ENCODE assay signal across 11 cellular contexts in the genomic region with DNA sequence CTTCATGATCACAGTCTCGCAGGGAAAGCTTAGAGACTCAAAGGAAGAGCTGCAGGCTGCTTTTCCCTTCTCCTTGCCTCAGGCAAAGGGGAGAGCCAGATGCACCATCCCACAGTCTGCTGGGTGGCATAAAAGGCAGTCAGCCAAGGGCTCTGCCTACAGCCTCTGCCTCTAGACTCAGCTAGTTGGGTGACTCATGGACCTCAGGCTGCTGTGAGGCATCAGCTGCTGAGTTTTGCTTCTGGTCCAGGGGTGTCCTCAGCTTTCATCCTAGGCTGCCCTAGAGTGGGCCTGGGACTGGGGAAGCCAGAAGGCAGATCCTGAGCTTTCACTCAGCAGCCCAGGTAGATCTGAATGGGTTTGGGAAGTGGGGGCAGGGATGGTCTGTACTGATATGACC. TPM values are rescaled to one million over a fixed set of nuclear protein-coding genes. Genes with fewer than 3 reads are reported as not detected.
A peak's percentile ranks its signal among the peaks of the same experiment; 100 is the strongest.
DNase-seq lines count a peak whose midpoint lies in the region; ATAC-seq, FAIRE-seq and TF ChIP-seq lines count a peak whose summit lies in the region.
"Had no signal": no experiment of that assay in that cellular context is flagged by ENCODE, and none has a peak within 500 bp of the region (broad histone marks: within the 10 kb centered on the region; RNA-seq: fewer than 3 reads in every experiment).

No MANE protein-coding gene starts in this region.

- no peaks in the 10 kb centered on the region for H3K79me2 ChIP-seq in astrocyte (ENCODE audit: insufficient read depth, low read length)
- no peaks in the 10 kb centered on the region for H3K79me2 ChIP-seq in HepG2 (ENCODE audit: insufficient read depth, low read length)
- no peaks in the 10 kb centered on the region for H3K79me2 ChIP-seq in neural progenitor cell (ENCODE audit: low read depth)

- peak; percentile 26; the same call in 1 of the 3 replicates for ATAC-seq in HepG2
- no peak for ATAC-seq in GM21737 (IDR thresholded peaks at IDR 0.05; ENCODE audit: unreplicated experiment)
- ATAC-seq: naive thymus-derived CD8-positive, alpha-beta T cell had no signal

- H3F3A ChIP-seq in neural progenitor cell (ENCODE audit: low read depth): no peaks in the 10 kb centered on the region

- H2AFZ ChIP-seq in astrocyte (ENCODE audit: low read depth, low read length): no peak overlapping the region
- no peak overlapping the region for H2AFZ ChIP-seq in HepG2 (ENCODE audit: low read length)
- no peak overlapping the region for H2AFZ ChIP-seq in neural progenitor cell (replicated peaks)

- no peak for TF ChIP-seq POLR2A in HepG2 (IDR thresholded peaks at IDR 0.05; ENCODE audit: insufficient read depth in 1 of 2, low read depth in 2 of 2, low read length in 2 of 2)
- TF ChIP-seq POLR2A in prostate gland (IDR thresholded peaks at IDR 0.05): no peak

- H3K9me3 Mint-ChIP-seq in astrocyte (ENCODE audit: unreplicated experiment): peaks cover 2% of the 10 kb centered on the region
- no peaks in the 10 kb centered on the region for H3K9me3 Mint-ChIP-seq in neural progenitor cell
- H3K9me3 Mint-ChIP-seq: naive thymus-derived CD8-positive, alpha-beta T cell had no signal

- TF ChIP-seq EP300 in HepG2 (IDR thresholded peaks at IDR 0.05; ENCODE audit: low read depth in 2 of 2, low read length in 2 of 2): no peak
- TF ChIP-seq EP300 in HepG2 (CRISPR knock-in tag; IDR thresholded peaks at IDR 0.05; ENCODE audit: borderline replicate concordance): no peak

- H3K36me3 ChIP-seq in astrocyte (ENCODE audit: insufficient read depth, low read length): no peaks in the 10 kb centered on the region
- no peaks in the 10 kb centered on the region for H3K36me3 ChIP-seq in HepG2 (replicated peaks in 1 of 2; ENCODE audit: control insufficient read depth in 1 of 2, insufficient read depth in 2 of 2, low read length in 2 of 2)
- no peaks in the 10 kb centered on the region for H3K36me3 ChIP-seq in neural progenitor cell
- no peaks in the 10 kb centered on the region for H3K36me3 ChIP-seq in prostate gland

- in situ Hi-C loops in HepG2 (cut with HindIII; ENCODE audit: extremely low pct_ligation_motif_present, low pct_unique_long_range_greater_than_20kb): no loop called here

- H3K27ac ChIP-seq in astrocyte (ENCODE audit: low read depth, low read length) (no peak overlapping the region), HepG2 (ENCODE audit: extremely low read length, insufficient read depth, low read length) (no peak overlapping the region), neural progenitor cell (no peak overlapping the region), prostate gland (no peak overlapping the region)

- CTCF ChIA-PET in HepG2 (lab: Yijun Ruan, JAX; ENCODE audit: low intra/inter-chr PET ratio, low total read pairs): no interaction called here

- 0% methylated on average over 1 of the region's 1 CpG for WGBS in HepG2 (ENCODE audit: low lambda C conversion rate)
- 38% methylated on average over 1 of the region's 1 CpG for WGBS in prostate gland

- H3K27me3 Mint-ChIP-seq in astrocyte (ENCODE audit: low read depth, unreplicated experiment): peaks cover 17% of the 10 kb centered on the region
- peaks cover 14% of the 10 kb centered on the region for H3K27me3 Mint-ChIP-seq in neural progenitor cell (ENCODE audit: insufficient read depth, low read depth)
- H3K27me3 Mint-ChIP-seq: naive thymus-derived CD8-positive, alpha-beta T cell had no signal

- BruUV-seq in HepG2 (replicated peaks; lab: Mats Ljungman, UMichigan): no TSS peak

- H3K4me1 ChIP-seq in astrocyte (ENCODE audit: insufficient read depth, low read length) (no peaks in the 10 kb centered on the region), HepG2 (ENCODE audit: insufficient read depth, low read length) (peaks cover 10% of the 10 kb centered on the region; the same call in 1 of the 2 replicates), neural progenitor cell (no peaks in the 10 kb centered on the region), prostate gland (replicated peaks) (no peaks in the 10 kb centered on the region)

- H3K4me1 Mint-ChIP-seq in astrocyte (ENCODE audit: low read depth, unreplicated experiment) (peaks cover 17% of the 10 kb centered on the region), neural progenitor cell (peaks cover 19% of the 10 kb centered on the region)

- H4K20me1 ChIP-seq in astrocyte (ENCODE audit: insufficient read depth, low read length) (no peaks in the 10 kb centered on the region), HepG2 (ENCODE audit: insufficient read depth, low read length) (0 out of 2 replicates have a peak, but pooled peaks cover 4% of the 10 kb centered on the region), neural progenitor cell (ENCODE audit: low read depth) (no peaks in the 10 kb centered on the region)

- DNase-seq in AG10803 (ENCODE audit: low read depth) (peak; percentile 55), HFF-Myc (ENCODE audit: extremely low read depth, low read depth) (peak; percentile 21), astrocyte (ENCODE audit: low read depth) (peak; percentile 48), HepG2 (ENCODE audit: low spot score) (no peak), neural progenitor cell (ENCODE audit: low spot score) (no peak), prostate gland (ENCODE audit: low spot score) (no peak)
- no peak for DNase-seq in activated CD4-positive, alpha-beta T cell treated with anti-CD3 and anti-CD28 coated beads for 48 hours
- DNase-seq: activated CD4-positive, alpha-beta T cell treated with anti-CD3 and anti-CD28 coated beads, Interleukin-2, amount 50 U/mL, for 1 hour; naive thymus-derived CD8-positive, alpha-beta T cell; NCI-H1417 treated with DMSO at 0.1 percent for 48 hours had no signal

- H3K9me3 ChIP-seq in astrocyte (ENCODE audit: insufficient read depth, low read depth, low read length): no peaks in the 10 kb centered on the region
- H3K9me3 ChIP-seq in HepG2 (ENCODE audit: low read length): no peaks in the 10 kb centered on the region
- H3K9me3 ChIP-seq in neural progenitor cell (ENCODE audit: low read depth): no peaks in the 10 kb centered on the region
- H3K9me3 ChIP-seq in prostate gland: no peaks in the 10 kb centered on the region

- POLR2A ChIA-PET in HepG2 (lab: Yijun Ruan, JAX): no interaction called here

- no peak overlapping the region for H3K4me2 ChIP-seq in astrocyte (ENCODE audit: low read length)
- no peak overlapping the region for H3K4me2 ChIP-seq in HepG2 (ENCODE audit: low read depth, low read length)
- H3K4me2 ChIP-seq in neural progenitor cell: no peak overlapping the region

- no peak overlapping the region for H3K27ac Mint-ChIP-seq in astrocyte (ENCODE audit: unreplicated experiment)
- H3K27ac Mint-ChIP-seq in neural progenitor cell: no peak overlapping the region
- H3K27ac Mint-ChIP-seq: naive thymus-derived CD8-positive, alpha-beta T cell had no signal

- FAIRE-seq in astrocyte (lab: Jason Lieb, UNC) (no peak), HepG2 (lab: Jason Lieb, UNC) (no peak)

- H3K4me3 ChIP-seq in AG10803 (ENCODE audit: low read length) (no peak overlapping the region), HFF-Myc (replicated peaks; ENCODE audit: low read depth, low read length) (no peak overlapping the region), astrocyte (ENCODE audit: insufficient read depth, low read depth, low read length) (no peak overlapping the region), HepG2 (replicated peaks in 1 of 3; ENCODE audit: insufficient read depth in 1 of 3, low read depth in 2 of 3, low read length in 3 of 3) (no peak overlapping the region), neural progenitor cell (no peak overlapping the region), prostate gland (no peak overlapping the region)

- H3K4me3 Mint-ChIP-seq in astrocyte (ENCODE audit: unreplicated experiment) (no peak overlapping the region), neural progenitor cell (no peak overlapping the region)
- H3K4me3 Mint-ChIP-seq: naive thymus-derived CD8-positive, alpha-beta T cell had no signal

- intact Hi-C loops in HepG2 (cut with micrococcal nuclease; ENCODE audit: unreplicated experiment): no loop called here
- intact Hi-C loops in prostate gland (cut with DNase I): no loop called here

- H3K27me3 ChIP-seq in astrocyte (ENCODE audit: insufficient read depth, low read length) (peaks cover 27% of the 10 kb centered on the region), HepG2 (ENCODE audit: control insufficient read depth in 1 of 2, insufficient read depth in 2 of 2, low read length in 2 of 2) (peaks cover 11 to 55% of the 10 kb centered on the region in 2 experiments), neural progenitor cell (no peaks in the 10 kb centered on the region), prostate gland (replicated peaks; ENCODE audit: insufficient read depth) (no peaks in the 10 kb centered on the region)

- no peak for TF ChIP-seq CTCF in AG10803 (conservative IDR thresholded peaks at IDR 0.05; ENCODE audit: low read length)
- TF ChIP-seq CTCF in HFF-Myc (IDR thresholded peaks at IDR 0.05; ENCODE audit: low read depth, low read length, missing control alignments): no peak
- no peak for TF ChIP-seq CTCF in astrocyte (IDR thresholded peaks at IDR 0.05; ENCODE audit: insufficient read depth, low read depth, low read length)
- TF ChIP-seq CTCF in HepG2 (CRISPR knock-in tag; IDR thresholded peaks at IDR 0.05): no peak
- no peak for TF ChIP-seq CTCF in neural progenitor cell (IDR thresholded peaks at IDR 0.05)
- TF ChIP-seq CTCF in prostate gland (IDR thresholded peaks at IDR 0.05): no peak

- no peak overlapping the region for H3K9ac ChIP-seq in astrocyte (ENCODE audit: low read length)
- no peak overlapping the region for H3K9ac ChIP-seq in HepG2 (ENCODE audit: insufficient read depth, low read depth, low read length)
- H3K9ac ChIP-seq in neural progenitor cell: no peak overlapping the region

- H3K36me3 Mint-ChIP-seq in astrocyte (ENCODE audit: low read depth, unreplicated experiment) (no peaks in the 10 kb centered on the region), neural progenitor cell (no peaks in the 10 kb centered on the region)

- TF ChIP-seq RAD21 in HepG2 (CRISPR knock-in tag; IDR thresholded peaks at IDR 0.05): no peak

RNA-seq across cellular contexts. Expression of gene GOLGA7B, which starts 11.7 kb away (rescaled TPM):
- 0.16 TPM in 1 of 2 replicates, not detected in the other for total RNA-seq in astrocyte
- total RNA-seq in HepG2 (2016; rRNA removed; fragmentation: Illumina TruSeq; extraction: Trizol): not detected in 2 replicates
- total RNA-seq in HepG2 (2016; cell fraction: cytosol; rRNA removed; fragmentation: Illumina TruSeq; extraction: Trizol; ENCODE audit: low read depth): not detected in 2 replicates
- not detected in 2 replicates for total RNA-seq in HepG2 (2016; cell fraction: insoluble cytoplasmic fraction; rRNA removed; fragmentation: Illumina TruSeq; extraction: Trizol)
- total RNA-seq in HepG2 (2016; cell fraction: membrane; rRNA removed; fragmentation: Illumina TruSeq; extraction: Trizol): not detected in 2 replicates
- not detected in 2 replicates for total RNA-seq in HepG2 (2016; cell fraction: nucleus; rRNA removed; fragmentation: Illumina TruSeq; extraction: Trizol)
- polyA plus RNA-seq in HepG2 (2011; rRNA removed): not detected in 2 replicates
- polyA plus RNA-seq in HepG2 (2011; cell fraction: cytosol; rRNA removed): 0.01 TPM in 2 replicates
- 0.05 and 0.07 TPM in 2 replicates for polyA plus RNA-seq in HepG2 (2011; cell fraction: nucleus; rRNA removed)
- 0.11 TPM in 1 of 2 replicates, not detected in the other for polyA plus RNA-seq in HepG2 (2012)
- polyA plus RNA-seq in HepG2 (2016; cell fraction: cytosol; fragmentation: Illumina TruSeq; extraction: Trizol; ENCODE audit: low read depth): not detected in 2 replicates
- not detected in 2 replicates for polyA plus RNA-seq in HepG2 (2016; cell fraction: insoluble cytoplasmic fraction; fragmentation: Illumina TruSeq; extraction: Trizol; ENCODE audit: low read depth)
- polyA plus RNA-seq in HepG2 (2016; cell fraction: membrane; fragmentation: Illumina TruSeq; extraction: Trizol; ENCODE audit: low read depth): not detected in 2 replicates
- not detected in 2 replicates for polyA plus RNA-seq in HepG2 (2016; cell fraction: nucleus; fragmentation: Illumina TruSeq; extraction: Trizol; ENCODE audit: insufficient read depth, low read depth)
- polyA minus RNA-seq in HepG2 (2011; rRNA and poly(A)+ RNA removed; ENCODE audit: low replicate concordance): not detected in 2 replicates
- not detected in 2 replicates for polyA minus RNA-seq in HepG2 (2011; cell fraction: cytosol; rRNA and poly(A)+ RNA removed)
- polyA minus RNA-seq in HepG2 (2011; cell fraction: nucleus; rRNA and poly(A)+ RNA removed): not detected in 2 replicates
- 0.09 TPM in 1 of 2 replicates, not detected in the other for total RNA-seq in neural progenitor cell (ENCODE audit: low replicate concordance)
- under 1 TPM; 0.23 TPM for total RNA-seq in prostate gland

Comparison
In these comparisons a context has a peak if more than half of its experiments do, and no peak if none do; other contexts are left out.
1. DNase-seq: peak in AG10803 (single experiment), HFF-Myc (single experiment) and astrocyte (single experiment); none in HepG2 (single experiment), neural progenitor cell (single experiment), prostate gland (single experiment) and activated CD4-positive, alpha-beta T cell treated with anti-CD3 and anti-CD28 coated beads for 48 hours (single experiment).